In the genomic region with DNA sequence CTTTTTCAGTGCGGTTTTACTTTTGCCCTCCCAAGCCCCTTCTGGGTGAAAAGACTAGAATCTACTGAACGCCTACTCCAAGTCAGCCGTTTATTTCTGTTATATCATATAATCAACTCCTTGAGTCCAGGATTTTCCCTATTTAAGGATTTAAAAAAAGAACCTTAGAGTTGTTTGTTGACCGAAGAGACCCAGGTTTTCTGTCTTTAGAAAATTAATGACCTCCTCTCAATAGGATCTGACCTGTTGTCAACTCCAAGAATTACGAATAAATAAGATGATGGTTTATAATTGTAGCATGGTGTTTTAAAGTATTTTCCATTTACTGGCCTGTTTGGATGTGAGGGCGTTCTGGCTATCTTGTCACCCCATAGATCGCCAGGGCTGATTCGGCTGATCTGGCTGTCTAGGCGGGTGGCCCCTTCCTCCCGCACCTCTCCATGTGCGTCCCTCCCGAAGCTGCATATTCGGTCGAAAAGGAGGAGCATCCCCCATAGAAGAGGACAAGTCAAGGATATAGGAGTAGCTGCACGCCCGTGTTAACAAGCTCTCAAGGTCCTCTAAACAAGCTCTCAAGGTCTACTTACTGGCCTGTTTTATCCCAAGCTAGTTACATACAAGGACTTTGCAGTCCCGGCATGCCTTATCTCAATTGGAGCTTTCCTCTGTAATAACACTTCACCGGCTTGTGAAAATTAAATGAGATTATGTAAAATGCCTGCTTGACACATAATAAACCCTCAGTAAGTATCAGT, we compare ENCODE assay signal across 8 cellular contexts. TPM values are rescaled to one million over a fixed set of nuclear protein-coding genes. Genes with fewer than 3 reads are reported as not detected.
DNase-seq lines count a peak whose midpoint lies in the region; ATAC-seq and TF ChIP-seq lines count a peak whose summit lies in the region.

No MANE protein-coding gene starts in this region.

- DNase-seq in MG63 (no peak), body of pancreas (peak in 2 of 4 donors; percentile 4 to 10), memory B cell (ENCODE audit: low spot score in 2 of 2) (no peak), uterus (no peak), midbrain (lab: John Stamatoyannopoulos, UW) (no peak), NCI-H146 treated with DMSO at 0.1 percent for 48 hours (lab: John Stamatoyannopoulos, UW; ENCODE audit: unreplicated experiment) (no peak)

- H3K27ac Mint-ChIP-seq in memory B cell: peak overlapping the region; percentile 98

- no peaks in the 10 kb centered on the region for H3K27me3 Mint-ChIP-seq in memory B cell

- H3K27me3 ChIP-seq in MG63 (no peaks in the 10 kb centered on the region), body of pancreas (no peaks in the 10 kb centered on the region), uterus (no peaks in the 10 kb centered on the region)

- 6 to 18% methylated on average over 18 of the region's 18 CpGs for WGBS in body of pancreas, 2 donors

- H3K36me3 ChIP-seq in MG63 (no peaks in the 10 kb centered on the region), body of pancreas (replicated peaks in 1 of 2; ENCODE audit: insufficient read depth in 1 of 2, low read depth in 2 of 2) (no peaks in the 10 kb centered on the region), uterus (no peaks in the 10 kb centered on the region)

- intact Hi-C loops in body of pancreas (cut with DNase I) (no loop called here), uterus (cut with DNase I; ENCODE audit: low total_unique reads) (no loop called here)

- H3K4me3 ChIP-seq in MG63: peak overlapping the region; percentile 77
- peak overlapping the region; percentile 49 to 82 for H3K4me3 ChIP-seq in body of pancreas
- peak overlapping the region; percentile 75 to 87 for H3K4me3 ChIP-seq in uterus

- H3K9me3 ChIP-seq in MG63: no peaks in the 10 kb centered on the region
- H3K9me3 ChIP-seq in body of pancreas: no peaks in the 10 kb centered on the region
- no peaks in the 10 kb centered on the region for H3K9me3 ChIP-seq in uterus

- H3K9me3 Mint-ChIP-seq in memory B cell: no peaks in the 10 kb centered on the region

- H3K27ac ChIP-seq in C4-2B (peak overlapping the region; percentile 95), body of pancreas (peak overlapping the region; percentile 84 to 98 (median 98)), uterus (peak overlapping the region; percentile 94 to 97)

- peaks cover 1% of the 10 kb centered on the region for H3K36me3 Mint-ChIP-seq in memory B cell

- TF ChIP-seq POLR2A in body of pancreas (IDR thresholded peaks at IDR 0.05) (no peak), uterus (IDR thresholded peaks at IDR 0.05) (no peak)

- TF ChIP-seq CTCF in C4-2B (conservative IDR thresholded peaks at IDR 0.05): no peak
- TF ChIP-seq CTCF in body of pancreas (IDR thresholded peaks at IDR 0.05): no peak
- no peak for TF ChIP-seq CTCF in uterus (IDR thresholded peaks at IDR 0.05)

- no peak for ATAC-seq in body of pancreas
- ATAC-seq in memory B cell (ENCODE audit: low read depth): no peak
- ATAC-seq in HG02981 (IDR thresholded peaks at IDR 0.05; ENCODE audit: unreplicated experiment): no peak

- peaks cover 28% of the 10 kb centered on the region for H3K4me1 ChIP-seq in body of pancreas
- H3K4me1 ChIP-seq in uterus: no peaks in the 10 kb centered on the region

- peaks cover 19% of the 10 kb centered on the region for H3K4me1 Mint-ChIP-seq in memory B cell

- H3K4me3 Mint-ChIP-seq in memory B cell: peak overlapping the region; percentile 94

RNA-seq across cellular contexts. Expression of gene UBAP2, which starts 1.1 kb away (rescaled TPM):
- total RNA-seq in MG63 (2014; rRNA removed; shearing (Covaris generic); ENCODE audit: low replicate concordance): 5.8 and 7.1 TPM in 2 replicates
- total RNA-seq in body of pancreas (10 to 100 TPM; 14.2 to 15.3 TPM), uterus (100 to 1,000 TPM in 1 of 4 donors, 10 to 100 TPM in 2, 1 to 10 TPM in 1; 9.2 to 110 (median 51.3) TPM)
